11 cellular contexts compared by ENCODE assay signal in genomic region chr17:76273435-76273921, GRCh38. TPM values are rescaled to one million over a fixed set of nuclear protein-coding genes. Genes with fewer than 3 reads are reported as not detected.
A peak's percentile ranks its signal among the peaks of the same experiment; 100 is the strongest.
DNase-seq lines count a peak whose midpoint lies in the region; ATAC-seq and TF ChIP-seq lines count a peak whose summit lies in the region.
"Had no signal": no experiment of that assay in that cellular context is flagged by ENCODE, and none has a peak within 500 bp of the region (broad histone marks: within the 10 kb centered on the region; RNA-seq: fewer than 3 reads in every experiment).

No MANE protein-coding gene starts in this region.

- H3K4me3 ChIP-seq in BLaER1 treated with 17β-estradiol and CSF1 and Interleukin-3, amounts not matched to agents 10 nM and 100 nM, result no peak overlapping the region
- no peak overlapping the region for H3K4me3 ChIP-seq in GM23338

- H2AFZ ChIP-seq in GM23338, result no peak overlapping the region

- H3K9me2 ChIP-seq in GM23338 (ENCODE audit: insufficient read depth), result no peaks in the 10 kb centered on the region

- H3K36me3 Mint-ChIP-seq in GM23338 (ENCODE audit: low read depth) (peaks cover 4% of the 10 kb centered on the region; the same call in 1 of the 3 replicates), natural killer cell (no peaks in the 10 kb centered on the region)
- H3K36me3 Mint-ChIP-seq in activated naive CD4-positive, alpha-beta T cell treated with anti-CD3 and anti-CD28 coated beads, Interleukin-2, amount 50 U/mL, for 24 hours, result no peaks in the 10 kb centered on the region

- H3F3A ChIP-seq in GM23338 (replicated peaks; ENCODE audit: low read depth), result peaks cover 3% of the 10 kb centered on the region; the same call in 1 of the 2 replicates

- peaks cover 0 to 54% (median 11%) of the 10 kb centered on the region in 11 experiments; a peak in 12 of 22 replicates for H4K20me1 ChIP-seq in BLaER1 treated with 17β-estradiol and CSF1 and Interleukin-3, amounts not matched to agents 10 nM and 100 nM
- H4K20me1 ChIP-seq in GM23338 (replicated peaks; ENCODE audit: insufficient read depth), result no peaks in the 10 kb centered on the region

- no peaks in the 10 kb centered on the region for H3K9me3 Mint-ChIP-seq in GM23338
- no peaks in the 10 kb centered on the region for H3K9me3 Mint-ChIP-seq in activated naive CD4-positive, alpha-beta T cell treated with anti-CD3 and anti-CD28 coated beads, Interleukin-2, amount 50 U/mL, for 24 hours
- no peaks in the 10 kb centered on the region for H3K9me3 Mint-ChIP-seq in natural killer cell

- H3K9me3 ChIP-seq in BLaER1 treated with 17β-estradiol and CSF1 and Interleukin-3, amounts not matched to agents 10 nM and 100 nM (replicated peaks in 1 of 11), result no peaks in the 10 kb centered on the region

- DNase-seq in GM23338 (ENCODE audit: low spot score) (no peak), natural killer cell (no peak), NCI-H524 (lab: John Stamatoyannopoulos, UW) (no peak), NCI-H2171 treated with DMSO at 0.1 percent for 48 hours (lab: John Stamatoyannopoulos, UW) (no peak), ureter (ENCODE audit: low spot score) (no peak)
- DNase-seq: hippocampal formation, midbrain, NCI-H345 had no signal

- no peak for TF ChIP-seq CTCF in GM23338 (conservative IDR thresholded peaks at IDR 0.05; ENCODE audit: low read depth in 2 of 2)
- no peak for TF ChIP-seq CTCF in natural killer cell (IDR thresholded peaks at IDR 0.05)

- H3K9ac ChIP-seq in BLaER1 treated with 17β-estradiol and CSF1 and Interleukin-3, amounts not matched to agents 10 nM and 100 nM, result peak overlapping the region in 6 of 11 experiments; percentile 27 to 100 (median 79); a peak in 5 of 22 replicates

- H3K36me3 ChIP-seq in BLaER1 treated with 17β-estradiol and CSF1 and Interleukin-3, amounts not matched to agents 10 nM and 100 nM, result peaks cover 16 to 29% (median 23%) of the 10 kb centered on the region in 11 experiments; a peak in 21 of 22 replicates
- H3K36me3 ChIP-seq in GM23338 (ENCODE audit: insufficient read depth), result no peaks in the 10 kb centered on the region

- H3K4me1 Mint-ChIP-seq in GM23338 (peaks cover 33% of the 10 kb centered on the region), natural killer cell (peaks cover 20 to 43% of the 10 kb centered on the region in 2 donors)
- H3K4me1 Mint-ChIP-seq in activated naive CD4-positive, alpha-beta T cell treated with anti-CD3 and anti-CD28 coated beads, Interleukin-2, amount 50 U/mL, for 24 hours, result peaks cover 60% of the 10 kb centered on the region

- no peak for ATAC-seq in GM23338
- no peak for ATAC-seq in natural killer cell
- ATAC-seq in HG03280 (IDR thresholded peaks at IDR 0.05; ENCODE audit: unreplicated experiment), result no peak

- H3K4me2 ChIP-seq in BLaER1 treated with 17β-estradiol and CSF1 and Interleukin-3, amounts not matched to agents 10 nM and 100 nM, result peak overlapping the region in 10 of 11 experiments; percentile 91 to 100 (median 98); a peak in 15 of 22 replicates
- H3K4me2 ChIP-seq in GM23338, result no peak overlapping the region

- H3K27ac ChIP-seq in BLaER1 treated with 17β-estradiol and CSF1 and Interleukin-3, amounts not matched to agents 10 nM and 100 nM, result peak overlapping the region in 10 of 11 experiments; percentile 17 to 99 (median 84); a peak in 15 of 22 replicates
- no peak overlapping the region for H3K27ac ChIP-seq in GM23338 (ENCODE audit: low read depth)

- H3K27ac Mint-ChIP-seq in GM23338 (peak overlapping the region; percentile 52), natural killer cell (peak overlapping the region; percentile 99)
- H3K27ac Mint-ChIP-seq in activated naive CD4-positive, alpha-beta T cell treated with anti-CD3 and anti-CD28 coated beads, Interleukin-2, amount 50 U/mL, for 24 hours, result no peak overlapping the region

- no peaks in the 10 kb centered on the region for H3K79me2 ChIP-seq in GM23338 (replicated peaks; ENCODE audit: insufficient read depth)

- intact Hi-C loops in natural killer cell (cut with micrococcal nuclease), result no loop called here

- peaks cover 75 to 93% (median 88%) of the 10 kb centered on the region in 10 experiments for H3K4me1 ChIP-seq in BLaER1 treated with 17β-estradiol and CSF1 and Interleukin-3, amounts not matched to agents 10 nM and 100 nM
- peaks cover 18% of the 10 kb centered on the region for H3K4me1 ChIP-seq in GM23338 (ENCODE audit: insufficient read depth)

- H3K27me3 Mint-ChIP-seq in GM23338 (ENCODE audit: insufficient read depth, low read depth, poor library complexity), result peaks cover 16% of the 10 kb centered on the region
- no peaks in the 10 kb centered on the region for H3K27me3 Mint-ChIP-seq in activated naive CD4-positive, alpha-beta T cell treated with anti-CD3 and anti-CD28 coated beads, Interleukin-2, amount 50 U/mL, for 24 hours
- no peaks in the 10 kb centered on the region for H3K27me3 Mint-ChIP-seq in natural killer cell (ENCODE audit: low read depth in 2 of 2)

- H3K4me3 Mint-ChIP-seq in GM23338 (no peak overlapping the region), natural killer cell (peak overlapping the region; percentile 82)
- peak overlapping the region; percentile 75 for H3K4me3 Mint-ChIP-seq in activated naive CD4-positive, alpha-beta T cell treated with anti-CD3 and anti-CD28 coated beads, Interleukin-2, amount 50 U/mL, for 24 hours

- no peaks in the 10 kb centered on the region for H3K27me3 ChIP-seq in BLaER1 treated with 17β-estradiol and CSF1 and Interleukin-3, amounts not matched to agents 10 nM and 100 nM
- no peaks in the 10 kb centered on the region for H3K27me3 ChIP-seq in GM23338 (ENCODE audit: insufficient read depth)

TF ChIP-seq in GM23338, 12 proteins besides CTCF, POLR2A, EP300 and RAD21:
- TF ChIP-seq ZNF331 (CRISPR knock-in tag; IDR thresholded peaks at IDR 0.05; ENCODE audit: low read depth) (no peak), STAT1 (IDR thresholded peaks at IDR 0.05; ENCODE audit: unreplicated experiment) (no peak), NANOG (IDR thresholded peaks at IDR 0.05; ENCODE audit: borderline replicate concordance) (no peak), ETS1 (IDR thresholded peaks at IDR 0.05) (no peak)

RNA-seq across cellular contexts. Expression of gene UBALD2, which starts 8.3 kb away (rescaled TPM):
- total RNA-seq in GM23338 (2014; rRNA removed; shearing (Covaris generic)), result 3.1 and 3.5 TPM in 2 replicates
- 2.2 and 3.3 TPM in 2 replicates for polyA plus RNA-seq in GM23338 (2016; fragmentation: Nextera tagmentation; extraction: Ambion mirVana)
- total RNA-seq in natural killer cell, result 100 to 1,000 TPM; 171 to 287 (median 189) TPM
- total RNA-seq in ureter, result 89.1 TPM

RNA-seq across cellular contexts. Expression of gene RNF157, which starts 33.2 kb away (rescaled TPM):
- total RNA-seq in GM23338 (2014; rRNA removed; shearing (Covaris generic)), result 11.7 and 13.8 TPM in 2 replicates
- 7.8 and 8.5 TPM in 2 replicates for polyA plus RNA-seq in GM23338 (2016; fragmentation: Nextera tagmentation; extraction: Ambion mirVana)
- 1 to 10 TPM; 4.9 to 9.1 (median 8.5) TPM for total RNA-seq in natural killer cell
- 4.3 TPM for total RNA-seq in ureter

RNA-seq across cellular contexts. Expression of gene QRICH2, which starts 34.6 kb away (rescaled TPM):
- 3.7 and 4.0 TPM in 2 replicates for total RNA-seq in GM23338 (2014; rRNA removed; shearing (Covaris generic))
- polyA plus RNA-seq in GM23338 (2016; fragmentation: Nextera tagmentation; extraction: Ambion mirVana), result 1.1 and 2.2 TPM in 2 replicates
- total RNA-seq in natural killer cell, result 1 to 10 TPM; 2.3 to 3.1 (median 2.9) TPM
- total RNA-seq in ureter, result 1.9 TPM

Comparison
In these comparisons a context has a peak if more than half of its experiments do, and no peak if none do; other contexts are left out.
1. RNA of gene UBALD2, which starts 8.3 kb away (total RNA-seq): 171 to 287 TPM in natural killer cell and 89.1 TPM in ureter (single experiment); 3.1 to 3.5 TPM in GM23338; every median in the first group is over 10 times any median in the second.